8 cellular contexts compared by ENCODE assay signal in the genomic region with DNA sequence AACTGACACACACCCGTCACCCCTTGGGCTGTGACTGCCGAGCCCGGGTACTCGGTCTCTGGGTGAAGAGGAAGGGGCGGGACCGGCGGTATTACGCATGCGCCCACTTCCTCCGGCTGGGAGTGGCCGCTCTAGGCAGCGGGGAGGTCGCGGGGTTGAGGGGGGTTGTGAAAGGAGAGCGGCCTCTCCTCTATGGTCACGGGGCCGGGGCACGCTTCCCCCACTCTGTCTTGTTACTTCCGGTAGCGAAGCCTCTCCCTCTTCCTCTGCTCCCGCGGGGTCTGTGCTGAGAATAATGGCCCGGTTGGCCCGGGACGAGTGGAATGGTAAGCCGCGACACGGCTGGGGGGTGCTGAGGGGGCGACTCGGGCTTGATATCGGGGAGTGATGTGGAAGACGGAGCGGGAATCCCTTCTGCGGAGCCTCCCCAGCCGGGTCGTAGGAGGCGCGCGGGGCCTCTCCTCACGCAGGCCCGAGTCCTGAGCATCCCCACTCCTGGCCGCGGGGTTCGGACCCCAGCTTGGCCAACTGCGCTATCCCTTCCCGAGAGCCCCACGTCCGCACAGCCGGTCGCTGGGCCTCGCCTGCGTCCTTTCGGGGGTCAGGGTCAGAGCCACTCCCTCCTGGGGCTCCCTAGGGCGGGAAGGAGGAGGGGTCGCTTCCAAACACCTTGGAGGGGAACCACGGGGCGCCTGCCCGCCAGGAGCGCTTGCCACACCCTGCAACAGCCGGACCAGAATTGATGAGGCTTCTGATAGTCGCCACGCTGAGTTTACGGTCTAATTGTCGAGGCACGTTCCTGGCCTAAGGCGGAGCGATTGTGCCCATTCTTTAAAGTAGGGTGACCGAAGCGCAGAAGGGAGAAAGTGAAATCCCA.
DNase-seq lines count a peak whose midpoint lies in the region; ATAC-seq and TF ChIP-seq lines count a peak whose summit lies in the region.

A gene with protein sequence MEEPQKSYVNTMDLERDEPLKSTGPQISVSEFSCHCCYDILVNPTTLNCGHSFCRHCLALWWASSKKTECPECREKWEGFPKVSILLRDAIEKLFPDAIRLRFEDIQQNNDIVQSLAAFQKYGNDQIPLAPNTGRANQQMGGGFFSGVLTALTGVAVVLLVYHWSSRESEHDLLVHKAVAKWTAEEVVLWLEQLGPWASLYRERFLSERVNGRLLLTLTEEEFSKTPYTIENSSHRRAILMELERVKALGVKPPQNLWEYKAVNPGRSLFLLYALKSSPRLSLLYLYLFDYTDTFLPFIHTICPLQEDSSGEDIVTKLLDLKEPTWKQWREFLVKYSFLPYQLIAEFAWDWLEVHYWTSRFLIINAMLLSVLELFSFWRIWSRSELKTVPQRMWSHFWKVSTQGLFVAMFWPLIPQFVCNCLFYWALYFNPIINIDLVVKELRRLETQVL (plus strand): TSS at position 259 of the 877 bp plus-strand sequence. CDS start 11,396 bp downstream, outside the sequence.

- peak; percentile 73 for ATAC-seq in GM19035 (IDR thresholded peaks at IDR 0.05; ENCODE audit: unreplicated experiment)
- ATAC-seq in HG03354 (IDR thresholded peaks at IDR 0.05; ENCODE audit: poor library complexity, severe bottlenecking, unreplicated experiment) = peak; percentile 78
- peak; percentile 83 to 84 for ATAC-seq in activated CD4-positive, CD25-positive, alpha-beta regulatory T cell treated with anti-CD3 and anti-CD28 coated beads, Interleukin-2, amount 50 U/mL, for 24 hours

- TF ChIP-seq CTCF in AG09319 (IDR thresholded peaks at IDR 0.05; ENCODE audit: low read depth, low read length) = no peak

- DNase-seq in AG09319 (ENCODE audit: extremely low read depth, low read depth) (peak; percentile 92), NCI-H446 treated with DMSO at 0.1 percent for 48 hours (lab: John Stamatoyannopoulos, UW) (peak; percentile 93), cerebellar cortex (ENCODE audit: low spot score) (peak; percentile 98), islet precursor cell (peak; percentile 99)
- DNase-seq in stimulated activated CD4-positive, alpha-beta T cell treated with anti-CD3 and anti-CD28 coated beads, Interleukin-12 subunit alpha, Interleukin-12 subunit beta, amount 100 ng/mL, for 48 hours (ENCODE audit: low read depth in 2 of 3, low spot score in 1 of 3) = peak; percentile 98

Comparison
In these comparisons a context has a peak if more than half of its experiments do, and no peak if none do; other contexts are left out.
1. Peak in every context shown above with its lines: DNase-seq and ATAC-seq.